10 cellular contexts compared by ENCODE assay signal in genomic region chr19:3065675-3066357, GRCh38. TPM values are rescaled to one million over a fixed set of nuclear protein-coding genes. Genes with fewer than 3 reads are reported as not detected.
DNase-seq lines count a peak whose midpoint lies in the region; ATAC-seq and TF ChIP-seq lines count a peak whose summit lies in the region.
"Had no signal": no experiment of that assay in that cellular context is flagged by ENCODE, and none has a peak within 500 bp of the region (broad histone marks: within the 10 kb centered on the region; RNA-seq: fewer than 3 reads in every experiment).

No MANE protein-coding gene starts in this region.

- peak overlapping the region; percentile 50 for H3K4me2 ChIP-seq in OCI-LY3 (ENCODE audit: low read length)

- 44 to 53% methylated on average over 4 to 15 of the region's 15 CpGs for WGBS in transverse colon (ENCODE audit: low coverage in 1 of 2), 2 donors

- H3K9ac ChIP-seq in OCI-LY3 (ENCODE audit: low read length): peak overlapping the region; percentile 13; the same call in 1 of the 2 replicates

- H3K9me3 ChIP-seq in OCI-LY3 (ENCODE audit: insufficient read depth, low read length) (no peaks in the 10 kb centered on the region), transverse colon (no peaks in the 10 kb centered on the region)

- peaks cover 16% of the 10 kb centered on the region; the same call in 1 of the 2 replicates for H3K79me2 ChIP-seq in OCI-LY3 (ENCODE audit: low read length)

- H3K27ac ChIP-seq in OCI-LY3 (ENCODE audit: low read length) (peak overlapping the region; percentile 10; the same call in 1 of the 2 replicates), transverse colon (peak overlapping the region in 3 of 4 donors; percentile 0 to 53 (median 43))
- H3K27ac ChIP-seq: C4-2B, VCaP had no signal

- in situ Hi-C loops in transverse colon (cut with MboI; ENCODE audit: low pct_ligation_motif_present in 1 of 4, low pct_unique_long_range_greater_than_20kb in 1 of 4, low sequenced_read_pairs in 3 of 4): loop anchor here in 1 of 4 donors (10.0 kb wide), 1 partner anchor 111 kb away; no protein-coding TSS in a partner anchor

- H3K4me3 ChIP-seq in OCI-LY3 (ENCODE audit: low read length) (no peak overlapping the region), transverse colon (no peak overlapping the region)

- peaks cover 10% of the 10 kb centered on the region for H3K4me1 Mint-ChIP-seq in activated naive CD8-positive, alpha-beta T cell treated with anti-CD3 and anti-CD28 coated beads, Interleukin-2, amount 10 ng/mL, durations not matched to agents 7 days and 5 days
- H3K4me1 Mint-ChIP-seq in activated naive CD8-positive, alpha-beta T cell treated with anti-CD3 and anti-CD28 coated beads for 36 hours: peaks cover 14% of the 10 kb centered on the region

- no peak for TF ChIP-seq POLR2A in transverse colon (IDR thresholded peaks at IDR 0.05)

- H4K20me1 ChIP-seq in OCI-LY3 (ENCODE audit: insufficient read depth, low read length): no peaks in the 10 kb centered on the region

- H3K36me3 ChIP-seq in OCI-LY3 (replicated peaks; ENCODE audit: low read depth, low read length) (no peaks in the 10 kb centered on the region), transverse colon (no peaks in the 10 kb centered on the region)

- intact Hi-C loops in transverse colon (cut with DNase I; ENCODE audit: low total_unique reads): no loop called here

- H3K36me3 Mint-ChIP-seq in activated naive CD8-positive, alpha-beta T cell treated with anti-CD3 and anti-CD28 coated beads, Interleukin-2, amount 10 ng/mL, durations not matched to agents 7 days and 5 days: peaks cover 2% of the 10 kb centered on the region
- H3K36me3 Mint-ChIP-seq in activated naive CD8-positive, alpha-beta T cell treated with anti-CD3 and anti-CD28 coated beads for 36 hours: peaks cover 2% of the 10 kb centered on the region

- no peak for ATAC-seq in activated naive CD8-positive, alpha-beta T cell treated with anti-CD3 and anti-CD28 coated beads, Interleukin-2, amount 10 ng/mL, durations not matched to agents 7 days and 5 days (ENCODE audit: low read depth)
- peak; percentile 62 for ATAC-seq in HG02938 (IDR thresholded peaks at IDR 0.05; ENCODE audit: unreplicated experiment)

- H3K4me3 Mint-ChIP-seq in activated naive CD8-positive, alpha-beta T cell treated with anti-CD3 and anti-CD28 coated beads, Interleukin-2, amount 10 ng/mL, durations not matched to agents 7 days and 5 days: no peak overlapping the region
- no peak overlapping the region for H3K4me3 Mint-ChIP-seq in activated naive CD8-positive, alpha-beta T cell treated with anti-CD3 and anti-CD28 coated beads for 36 hours

- H3K4me1 ChIP-seq in OCI-LY3 (ENCODE audit: low read length) (peaks cover 19% of the 10 kb centered on the region), transverse colon (peaks cover 0 to 26% (median 18%) of the 10 kb centered on the region in 4 donors)

- DNase-seq in activated naive CD8-positive, alpha-beta T cell treated with anti-CD3 and anti-CD28 coated beads, Interleukin-2, amount 10 ng/mL, durations not matched to agents 7 days and 5 days: no peak
- no peak for DNase-seq in activated naive CD8-positive, alpha-beta T cell treated with anti-CD3 and anti-CD28 coated beads for 36 hours
- DNase-seq in transverse colon (peak; percentile 79), amygdala (lab: John Stamatoyannopoulos, UW) (no peak), T-helper 1 cell (no peak), SW 1271 (lab: John Stamatoyannopoulos, UW) (no peak)

- no peaks in the 10 kb centered on the region for H3K27me3 Mint-ChIP-seq in activated naive CD8-positive, alpha-beta T cell treated with anti-CD3 and anti-CD28 coated beads, Interleukin-2, amount 10 ng/mL, durations not matched to agents 7 days and 5 days
- no peaks in the 10 kb centered on the region for H3K27me3 Mint-ChIP-seq in activated naive CD8-positive, alpha-beta T cell treated with anti-CD3 and anti-CD28 coated beads for 36 hours

- H3K9me3 Mint-ChIP-seq in activated naive CD8-positive, alpha-beta T cell treated with anti-CD3 and anti-CD28 coated beads, Interleukin-2, amount 10 ng/mL, durations not matched to agents 7 days and 5 days: no peaks in the 10 kb centered on the region
- no peaks in the 10 kb centered on the region for H3K9me3 Mint-ChIP-seq in activated naive CD8-positive, alpha-beta T cell treated with anti-CD3 and anti-CD28 coated beads for 36 hours

- POLR2A ChIA-PET in activated naive CD8-positive, alpha-beta T cell treated with anti-CD3 and anti-CD28 coated beads, Interleukin-2, amount 10 ng/mL, durations not matched to agents 7 days and 5 days (lab: Charles Lee): interaction anchor here (1.3 kb wide), 1 partner anchor 13 kb away, joined by 6 read pairs; no protein-coding TSS in a partner anchor

- TF ChIP-seq CTCF in OCI-LY3 (IDR thresholded peaks at IDR 0.05; ENCODE audit: low read depth, low read length): no peak
- TF ChIP-seq CTCF in transverse colon (IDR thresholded peaks at IDR 0.05): no peak

- H2AFZ ChIP-seq in OCI-LY3 (ENCODE audit: low read depth, low read length): peak overlapping the region; percentile 90

- H3K27me3 ChIP-seq in OCI-LY3 (ENCODE audit: low read depth, low read length) (no peaks in the 10 kb centered on the region), transverse colon (no peaks in the 10 kb centered on the region)

- peak overlapping the region; percentile 64 for H3K27ac Mint-ChIP-seq in activated naive CD8-positive, alpha-beta T cell treated with anti-CD3 and anti-CD28 coated beads, Interleukin-2, amount 10 ng/mL, durations not matched to agents 7 days and 5 days
- no peak overlapping the region for H3K27ac Mint-ChIP-seq in activated naive CD8-positive, alpha-beta T cell treated with anti-CD3 and anti-CD28 coated beads for 36 hours

- no peak for TF ChIP-seq EP300 in transverse colon (IDR thresholded peaks at IDR 0.05; ENCODE audit: low read depth)

RNA-seq across cellular contexts. Expression of gene TLE5, which starts 3.5 kb away (rescaled TPM):
- total RNA-seq in activated naive CD8-positive, alpha-beta T cell treated with anti-CD3 and anti-CD28 coated beads, Interleukin-2, amount 10 ng/mL, durations not matched to agents 7 days and 5 days: 100 to 1,000 TPM; 697 to 718 TPM
- 100 to 1,000 TPM; 221 to 222 TPM for total RNA-seq in activated naive CD8-positive, alpha-beta T cell treated with anti-CD3 and anti-CD28 coated beads for 36 hours
- 100 to 1,000 TPM; 307 to 561 (median 400) TPM for total RNA-seq in transverse colon

RNA-seq across cellular contexts. Expression of gene GNA11, which starts 28.3 kb away (rescaled TPM):
- under 1 TPM; 0.44 to 0.71 TPM for total RNA-seq in activated naive CD8-positive, alpha-beta T cell treated with anti-CD3 and anti-CD28 coated beads, Interleukin-2, amount 10 ng/mL, durations not matched to agents 7 days and 5 days
- 1 to 10 TPM; 4.5 to 4.6 TPM for total RNA-seq in activated naive CD8-positive, alpha-beta T cell treated with anti-CD3 and anti-CD28 coated beads for 36 hours
- total RNA-seq in transverse colon: 100 to 1,000 TPM; 160 to 467 (median 242) TPM

RNA-seq across cellular contexts. Expression of gene TLE2, which starts 36.7 kb away (rescaled TPM):
- total RNA-seq in activated naive CD8-positive, alpha-beta T cell treated with anti-CD3 and anti-CD28 coated beads, Interleukin-2, amount 10 ng/mL, durations not matched to agents 7 days and 5 days: 1 to 10 TPM; 3.9 to 5.0 TPM
- total RNA-seq in activated naive CD8-positive, alpha-beta T cell treated with anti-CD3 and anti-CD28 coated beads for 36 hours: 1 to 10 TPM; 1.4 to 2.3 TPM
- 10 to 100 TPM; 31.4 to 70.0 (median 47.5) TPM for total RNA-seq in transverse colon

Comparison
In these comparisons a context has a peak if more than half of its experiments do, and no peak if none do; other contexts are left out.
1. RNA of gene GNA11, which starts 28.3 kb away (total RNA-seq): 160 to 467 TPM in transverse colon; 4.5 to 4.6 TPM in activated naive CD8-positive, alpha-beta T cell treated with anti-CD3 and anti-CD28 coated beads for 36 hours and 0.44 to 0.71 TPM in activated naive CD8-positive, alpha-beta T cell treated with anti-CD3 and anti-CD28 coated beads, Interleukin-2, amount 10 ng/mL, durations not matched to agents 7 days and 5 days; every median in the first group is over 10 times any median in the second.
2. RNA of gene TLE2, which starts 36.7 kb away (total RNA-seq): 31.4 to 70.0 TPM in transverse colon; 3.9 to 5.0 TPM in activated naive CD8-positive, alpha-beta T cell treated with anti-CD3 and anti-CD28 coated beads, Interleukin-2, amount 10 ng/mL, durations not matched to agents 7 days and 5 days and 1.4 to 2.3 TPM in activated naive CD8-positive, alpha-beta T cell treated with anti-CD3 and anti-CD28 coated beads for 36 hours; every median in the first group is over 4 times any median in the second.